ENCODE assay signal across 13 cellular contexts in the genomic region with DNA sequence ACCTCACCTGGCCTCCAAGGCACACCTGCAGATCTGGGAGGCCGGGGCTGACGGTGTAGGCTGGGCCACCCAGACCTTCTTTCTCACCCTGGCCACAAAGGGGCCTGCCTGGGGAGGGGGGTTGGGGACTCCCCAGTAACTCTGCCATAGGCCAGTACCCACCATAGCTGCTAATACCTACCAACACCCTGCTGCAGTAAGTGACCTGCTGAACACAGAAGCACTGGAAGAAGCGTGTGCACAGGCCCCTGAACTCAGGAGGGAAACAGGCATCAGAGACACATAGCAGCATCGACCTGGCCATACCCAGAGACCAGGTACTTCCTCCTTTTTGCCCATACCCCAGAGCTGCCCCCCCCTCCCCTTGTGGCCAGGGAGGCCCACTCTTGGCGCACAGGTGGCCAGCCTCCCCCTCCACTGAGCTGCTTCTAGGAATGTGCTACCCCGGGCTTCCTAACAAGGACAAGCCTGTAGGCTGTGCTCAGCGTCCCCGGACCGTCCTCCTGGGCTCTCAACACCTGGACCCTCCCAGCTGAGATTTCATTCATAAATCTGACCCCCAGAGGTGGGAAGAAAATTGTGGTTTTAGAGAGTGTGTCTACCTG. TPM values are rescaled to one million over a fixed set of nuclear protein-coding genes. Genes with fewer than 3 reads are reported as not detected.
DNase-seq lines count a peak whose midpoint lies in the region; ATAC-seq and TF ChIP-seq lines count a peak whose summit lies in the region.
"Had no signal": no experiment of that assay in that cellular context is flagged by ENCODE, and none has a peak within 500 bp of the region (broad histone marks: within the 10 kb centered on the region; RNA-seq: fewer than 3 reads in every experiment).

No MANE protein-coding gene starts in this region.

- H3K27ac ChIP-seq in breast epithelium, result peak overlapping the region; percentile 10 to 88
- H3K27ac ChIP-seq in duodenal mucosa (ENCODE audit: low read depth, low read length), result peak overlapping the region; percentile 96
- peak overlapping the region; percentile 77 for H3K27ac ChIP-seq in muscle layer of duodenum (ENCODE audit: low read length)
- H3K27ac ChIP-seq in upper lobe of right lung, result peak overlapping the region; percentile 17

- H3K4me1 Mint-ChIP-seq in MCF 10A (ENCODE audit: insufficient read depth, unreplicated experiment), result no peaks in the 10 kb centered on the region

- H3K27me3 ChIP-seq in breast epithelium (no peaks in the 10 kb centered on the region), duodenal mucosa (ENCODE audit: control insufficient read depth in 1 of 2, insufficient read depth in 2 of 2, low read length in 2 of 2) (peaks cover 8 to 9% of the 10 kb centered on the region in 2 donors), muscle layer of duodenum (ENCODE audit: low read depth, low read length) (peaks cover 38% of the 10 kb centered on the region), upper lobe of right lung (peaks cover 30% of the 10 kb centered on the region)

- H3K4me3 Mint-ChIP-seq in MCF 10A (ENCODE audit: unreplicated experiment), result no peak overlapping the region
- H3K4me3 Mint-ChIP-seq: activated CD8-positive, alpha-beta memory T cell treated with anti-CD3 and anti-CD28 coated beads, Interleukin-2, amount 10 ng/mL, durations not matched to agents 7 days and 5 days had no signal

- H3K4me3 ChIP-seq in breast epithelium (no peak overlapping the region), duodenal mucosa (ENCODE audit: low read depth in 1 of 2, low read length in 2 of 2) (peak overlapping the region; percentile 72 to 74), muscle layer of duodenum (ENCODE audit: low read depth in 1 of 2, low read length in 2 of 2) (peak overlapping the region in 1 of 2 donors; percentile 40), upper lobe of right lung (peak overlapping the region; percentile 45)

- intact Hi-C loops in breast epithelium (cut with DNase I; ENCODE audit: low total_unique reads), result no loop called here
- intact Hi-C loops in MCF 10A (cut with micrococcal nuclease), result no loop called here
- intact Hi-C loops in upper lobe of right lung (cut with DNase I), result loop anchor here (10.0 kb wide), 1 partner anchor 108 kb away; no protein-coding TSS in a partner anchor

- peaks cover 4 to 23% of the 10 kb centered on the region in 2 donors for H3K4me1 ChIP-seq in breast epithelium
- peaks cover 25 to 47% of the 10 kb centered on the region in 2 donors for H3K4me1 ChIP-seq in duodenal mucosa (ENCODE audit: control insufficient read depth in 1 of 2, insufficient read depth in 2 of 2, low read length in 2 of 2)
- peaks cover 0 to 32% of the 10 kb centered on the region in 2 donors for H3K4me1 ChIP-seq in muscle layer of duodenum (ENCODE audit: control insufficient read depth in 1 of 2, insufficient read depth in 2 of 2, low read length in 2 of 2)
- H3K4me1 ChIP-seq in upper lobe of right lung, result peaks cover 27% of the 10 kb centered on the region

- H3K27ac Mint-ChIP-seq in MCF 10A (ENCODE audit: low read depth, unreplicated experiment), result no peak overlapping the region
- H3K27ac Mint-ChIP-seq: activated CD8-positive, alpha-beta memory T cell treated with anti-CD3 and anti-CD28 coated beads, Interleukin-2, amount 10 ng/mL, durations not matched to agents 7 days and 5 days had no signal

- ATAC-seq in upper lobe of right lung (no peak), GM18861 (IDR thresholded peaks at IDR 0.05; ENCODE audit: unreplicated experiment) (no peak)
- ATAC-seq: activated CD8-positive, alpha-beta memory T cell treated with anti-CD3 and anti-CD28 coated beads, Interleukin-2, amount 10 ng/mL, durations not matched to agents 7 days and 5 days had no signal

- BruUV-seq in MCF 10A (replicated peaks; lab: Mats Ljungman, UMichigan), result no TSS peak

- H3K36me3 ChIP-seq in breast epithelium, result no peaks in the 10 kb centered on the region
- no peaks in the 10 kb centered on the region for H3K36me3 ChIP-seq in duodenal mucosa (ENCODE audit: control insufficient read depth in 1 of 2, insufficient read depth in 2 of 2, low read length in 2 of 2)
- H3K36me3 ChIP-seq in muscle layer of duodenum (ENCODE audit: control insufficient read depth in 1 of 2, insufficient read depth in 2 of 2, low read length in 2 of 2), result no peaks in the 10 kb centered on the region
- H3K36me3 ChIP-seq in upper lobe of right lung, result no peaks in the 10 kb centered on the region
- H3K36me3 ChIP-seq: thoracic aorta had no signal

- CTCF ChIA-PET in MCF 10A (lab: Yijun Ruan, JAX), result interaction anchor here (0.6 to 1.2 kb wide), 2 partner anchors 7 to 10 kb away, joined by 3 to 4 read pairs; no protein-coding TSS in a partner anchor

- H3K9me3 ChIP-seq in breast epithelium (no peaks in the 10 kb centered on the region), duodenal mucosa (ENCODE audit: control insufficient read depth in 1 of 2, low read length in 2 of 2) (no peaks in the 10 kb centered on the region), muscle layer of duodenum (ENCODE audit: control insufficient read depth in 1 of 2, low read length in 2 of 2) (no peaks in the 10 kb centered on the region), upper lobe of right lung (no peaks in the 10 kb centered on the region)
- H3K9me3 ChIP-seq: thoracic aorta had no signal

- H3K36me3 Mint-ChIP-seq in MCF 10A (ENCODE audit: insufficient read depth, unreplicated experiment), result peaks cover 5% of the 10 kb centered on the region
- H3K36me3 Mint-ChIP-seq: activated CD8-positive, alpha-beta memory T cell treated with anti-CD3 and anti-CD28 coated beads, Interleukin-2, amount 10 ng/mL, durations not matched to agents 7 days and 5 days had no signal

- DNase-seq in breast epithelium (ENCODE audit: low spot score in 2 of 2), result no peak
- no peak for DNase-seq in MCF 10A (ENCODE audit: unreplicated experiment)
- DNase-seq in upper lobe of right lung, result peak; percentile 46
- DNase-seq in amygdala (lab: John Stamatoyannopoulos, UW), result no peak
- DNase-seq in stimulated activated CD8-positive, alpha-beta memory T cell treated with anti-CD3 and anti-CD28 coated beads, Interleukin-4, amount 100 ng/mL, for 48 hours, result no peak
- DNase-seq: activated CD8-positive, alpha-beta memory T cell treated with anti-CD3 and anti-CD28 coated beads, Interleukin-2, amount 10 ng/mL, durations not matched to agents 7 days and 5 days; central memory CD4-positive, alpha-beta T cell; NK-92 treated with Interleukin-12 subunit alpha and Interleukin-12 subunit beta, amount 100 ng/mL, for 24 hours; stimulated activated CD4-positive, alpha-beta T cell treated with anti-CD3 and anti-CD28 coated beads, Interleukin-2, amount 100 ng/mL, for 24 hours had no signal

- H3K9ac ChIP-seq in duodenal mucosa (ENCODE audit: low read depth in 1 of 2, low read length in 2 of 2), result peak overlapping the region; percentile 80 to 91

- H3K9me3 Mint-ChIP-seq in MCF 10A (ENCODE audit: unreplicated experiment), result no peaks in the 10 kb centered on the region

- H3K27me3 Mint-ChIP-seq in MCF 10A (ENCODE audit: insufficient read depth, unreplicated experiment), result peaks cover 11% of the 10 kb centered on the region

- TF ChIP-seq CTCF in breast epithelium (IDR thresholded peaks at IDR 0.05), result no peak
- TF ChIP-seq CTCF in MCF 10A (IDR thresholded peaks at IDR 0.05; ENCODE audit: unreplicated experiment), result no peak
- no peak for TF ChIP-seq CTCF in upper lobe of right lung (IDR thresholded peaks at IDR 0.05)

- no peak for TF ChIP-seq POLR2A in breast epithelium (IDR thresholded peaks at IDR 0.05)

- POLR2A ChIA-PET in MCF 10A (lab: Yijun Ruan, JAX), result no interaction called here

RNA-seq across cellular contexts. Expression of a gene that starts 4.9 kb away (rescaled TPM):
- total RNA-seq in breast epithelium (1 to 10 TPM; 2.1 to 6.9 (median 3.5) TPM), MCF 10A (2022) (1.4 and 2.2 TPM in 2 replicates), upper lobe of right lung (21.5 TPM)

RNA-seq across cellular contexts. Expression of a gene that starts 19.6 kb away (rescaled TPM):
- total RNA-seq in breast epithelium (1 to 10 TPM; 2.9 to 5.4 (median 3.7) TPM), MCF 10A (2022) (20.6 and 21.9 TPM in 2 replicates), upper lobe of right lung (27.4 TPM)

RNA-seq across cellular contexts. Expression of a gene that starts 42.0 kb away (rescaled TPM):
- total RNA-seq in breast epithelium (10 to 100 TPM; 32.6 to 39.2 (median 38.7) TPM), MCF 10A (2022) (38.0 and 40.5 TPM in 2 replicates), upper lobe of right lung (47.2 TPM)

RNA-seq across cellular contexts. Expression of a gene that starts 46.1 kb away (rescaled TPM):
- total RNA-seq in breast epithelium (not detected), MCF 10A (2022) (not detected in 2 replicates), upper lobe of right lung (not detected)
- total RNA-seq: activated CD8-positive, alpha-beta memory T cell treated with anti-CD3 and anti-CD28 coated beads, Interleukin-2, amount 10 ng/mL, durations not matched to agents 7 days and 5 days; thoracic aorta had no signal

RNA-seq across cellular contexts. Expression of a gene that starts 56.1 kb away (rescaled TPM):
- total RNA-seq in breast epithelium, result 100 to 1,000 TPM; 112 to 188 (median 183) TPM
- total RNA-seq in MCF 10A (2022), result 171 and 180 TPM in 2 replicates
- total RNA-seq in upper lobe of right lung, result 191 TPM

Comparison
In these comparisons a context has a peak if more than half of its experiments do, and no peak if none do; other contexts are left out.
1. H3K27ac ChIP-seq: peak in every context shown above with its lines; median percentile 96 in duodenal mucosa; 77 in muscle layer of duodenum; 49 in breast epithelium; 17 in upper lobe of right lung.
2. H3K4me3 ChIP-seq: peak in duodenal mucosa (2 of 2) and upper lobe of right lung (single experiment); none in breast epithelium (0 of 3).